29 cellular contexts compared by ENCODE assay signal in the genomic region with DNA sequence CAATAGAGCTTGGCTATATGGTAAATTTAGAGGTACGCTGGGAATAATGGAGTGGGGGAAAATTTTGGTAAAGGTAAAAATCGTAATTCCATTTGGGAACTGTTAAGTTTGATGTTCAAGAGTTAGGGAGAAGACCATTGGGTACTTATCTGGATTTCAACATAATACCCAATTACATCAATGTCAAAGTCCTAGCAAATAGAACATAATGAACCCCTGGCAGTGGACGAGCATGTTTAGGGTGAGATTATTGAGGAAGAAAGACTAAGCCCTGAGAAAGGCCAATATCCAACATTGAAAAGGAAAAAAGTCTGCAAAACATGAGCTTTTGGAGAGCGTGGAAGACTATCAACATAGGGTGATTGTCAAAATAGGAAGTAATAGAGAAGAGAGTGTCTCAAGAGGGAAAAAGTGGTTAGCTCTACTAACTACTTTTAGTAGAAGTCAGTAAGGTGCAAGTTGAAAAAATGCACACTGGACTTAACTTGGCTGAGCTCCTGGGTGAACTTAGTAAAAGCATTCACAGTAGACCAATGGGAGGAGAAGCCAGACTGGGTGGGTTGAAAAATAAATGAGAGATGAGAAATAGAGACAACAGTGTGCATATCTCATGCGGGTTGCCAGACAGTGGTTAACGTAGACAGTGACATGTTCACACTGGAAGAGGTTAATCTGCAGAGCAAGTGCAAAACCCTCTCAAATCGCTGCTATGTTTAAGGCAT.
"Had no signal": no experiment of that assay in that cellular context is flagged by ENCODE, and none has a peak within 500 bp of the region (broad histone marks: within the 10 kb centered on the region; RNA-seq: fewer than 3 reads in every experiment).

No MANE protein-coding gene starts in this region.

- H3K27me3 Mint-ChIP-seq: activated naive CD8-positive, alpha-beta T cell treated with anti-CD3 and anti-CD28 coated beads, Interleukin-2, amount 10 ng/mL, durations not matched to agents 7 days and 5 days; T-helper 17 cell had no signal

- H3K4me1 ChIP-seq: parathyroid adenoma had no signal

- H3K9me3 ChIP-seq: left ventricle myocardium inferior, tibial artery had no signal

- H3K27me3 ChIP-seq: hepatocyte, tibial artery had no signal

- H3K9me3 Mint-ChIP-seq: activated naive CD4-positive, alpha-beta T cell treated with anti-CD3 and anti-CD28 coated beads for 36 hours; activated naive CD8-positive, alpha-beta T cell treated with anti-CD3 and anti-CD28 coated beads, Interleukin-2, amount 10 ng/mL, durations not matched to agents 7 days and 5 days; activated T-cell treated with anti-CD3 and anti-CD28 coated beads, Interleukin-2, amount 50 U/mL, for 4 hours; brain; nephron progenitor cell had no signal

- DNase-seq: activated CD4-positive, alpha-beta T cell treated with anti-CD3 and anti-CD28 coated beads for 4 hours; activated CD4-positive, alpha-beta T cell treated with anti-CD3 and anti-CD28 coated beads, Interleukin-2, amount 50 U/mL, for 48 hours; activated CD4-positive, CD25-positive, alpha-beta regulatory T cell; activated CD8-positive, alpha-beta memory T cell treated with anti-CD3 and anti-CD28 coated beads, Interleukin-2, amount 50 U/mL, for 48 hours; activated naive CD4-positive, alpha-beta T cell treated with anti-CD3 and anti-CD28 coated beads for 36 hours; activated naive CD8-positive, alpha-beta T cell treated with anti-CD3 and anti-CD28 coated beads, Interleukin-2, amount 10 ng/mL, durations not matched to agents 7 days and 5 days; activated T-cell treated with anti-CD3 and anti-CD28 coated beads, Interleukin-2, amount 50 U/mL, for 4 hours; anterior cingulate cortex; caudate nucleus; effector CD8-positive, alpha-beta T cell; erythroblast; foreskin melanocyte; glutamatergic neuron; kidney glomerular epithelial cell; left ventricle myocardium inferior; mammary epithelial cell; midbrain; nephron progenitor cell; nucleus accumbens; stimulated activated CD4-positive, alpha-beta T cell treated with anti-CD3 and anti-CD28 coated beads, Interleukin-12 subunit alpha, Interleukin-12 subunit beta, amount 100 ng/mL, for 4 hours; stimulated activated CD4-positive, alpha-beta T cell treated with anti-CD3 and anti-CD28 coated beads, Interleukin-4, amount 100 ng/mL, for 4 hours; stimulated activated naive CD8-positive, alpha-beta T cell treated with anti-CD3 and anti-CD28 coated beads, Interleukin-15, Interleukin-2, amounts not matched to agents 100 U/mL and 50 U/mL, for 24 hours; substantia nigra; SW 1271; T-helper 17 cell; tibial artery had no signal

- H3K36me3 Mint-ChIP-seq: activated naive CD8-positive, alpha-beta T cell treated with anti-CD3 and anti-CD28 coated beads, Interleukin-2, amount 10 ng/mL, durations not matched to agents 7 days and 5 days; brain had no signal

- H3K4me3 Mint-ChIP-seq: activated naive CD4-positive, alpha-beta T cell treated with anti-CD3 and anti-CD28 coated beads for 36 hours; activated naive CD8-positive, alpha-beta T cell treated with anti-CD3 and anti-CD28 coated beads, Interleukin-2, amount 10 ng/mL, durations not matched to agents 7 days and 5 days; activated T-cell treated with anti-CD3 and anti-CD28 coated beads, Interleukin-2, amount 50 U/mL, for 4 hours; brain; nephron progenitor cell; T-helper 17 cell had no signal

- H3K79me2 ChIP-seq: hepatocyte, parathyroid adenoma had no signal

- H3K9ac ChIP-seq: parathyroid adenoma had no signal

- H3K27ac Mint-ChIP-seq: activated naive CD4-positive, alpha-beta T cell treated with anti-CD3 and anti-CD28 coated beads for 36 hours; activated naive CD8-positive, alpha-beta T cell treated with anti-CD3 and anti-CD28 coated beads, Interleukin-2, amount 10 ng/mL, durations not matched to agents 7 days and 5 days; brain; nephron progenitor cell; T-helper 17 cell had no signal

- H3K27ac ChIP-seq: parathyroid adenoma, tibial artery had no signal

- H2AFZ ChIP-seq: hepatocyte, parathyroid adenoma had no signal

- ATAC-seq: T-helper 17 cell had no signal

- H3K36me3 ChIP-seq: left ventricle myocardium inferior, tibial artery had no signal

- H3K4me3 ChIP-seq: hepatocyte, left ventricle myocardium inferior, tibial artery had no signal

- H3K4me2 ChIP-seq: hepatocyte had no signal
